ENCODE assay signal across 8 cellular contexts in genomic region chr16:11310997-11311561, GRCh38. TPM values are rescaled to one million over a fixed set of nuclear protein-coding genes. Genes with fewer than 3 reads are reported as not detected.
DNase-seq lines count a peak whose midpoint lies in the region; ATAC-seq and TF ChIP-seq lines count a peak whose summit lies in the region.

No MANE protein-coding gene starts in this region.

- in situ Hi-C loops in gastrocnemius medialis (cut with MboI; ENCODE audit: low sequenced_read_pairs in 4 of 4): no loop called here

- ATAC-seq in HG03280 (IDR thresholded peaks at IDR 0.05; ENCODE audit: unreplicated experiment) (peak; percentile 39), gastrocnemius medialis (no peak)
- ATAC-seq in stimulated activated effector memory CD8-positive, alpha-beta T cell treated with anti-CD3 and anti-CD28 coated beads, Interleukin-12 subunit alpha, Interleukin-12 subunit beta, amount 100 ng/mL, for 72 hours: peak; percentile 35

- H3K4me1 Mint-ChIP-seq in stimulated activated effector memory CD8-positive, alpha-beta T cell treated with anti-CD3 and anti-CD28 coated beads, Interleukin-12 subunit alpha, Interleukin-12 subunit beta, amount 100 ng/mL, for 72 hours: peaks cover 34% of the 10 kb centered on the region

- intact Hi-C loops in gastrocnemius medialis (cut with DNase I; ENCODE audit: low total_unique reads): no loop called here

- H3K9me3 ChIP-seq in gastrocnemius medialis (no peaks in the 10 kb centered on the region), MG63 (no peaks in the 10 kb centered on the region)

- peak overlapping the region; percentile 8 for H3K4me3 Mint-ChIP-seq in stimulated activated effector memory CD8-positive, alpha-beta T cell treated with anti-CD3 and anti-CD28 coated beads, Interleukin-12 subunit alpha, Interleukin-12 subunit beta, amount 100 ng/mL, for 72 hours

- peak overlapping the region; percentile 52 for H3K27ac Mint-ChIP-seq in stimulated activated effector memory CD8-positive, alpha-beta T cell treated with anti-CD3 and anti-CD28 coated beads, Interleukin-12 subunit alpha, Interleukin-12 subunit beta, amount 100 ng/mL, for 72 hours

- H3K36me3 ChIP-seq in gastrocnemius medialis: no peaks in the 10 kb centered on the region
- no peaks in the 10 kb centered on the region for H3K36me3 ChIP-seq in MG63

- H3K4me3 ChIP-seq in gastrocnemius medialis: no peak overlapping the region
- H3K4me3 ChIP-seq in MG63: no peak overlapping the region

- no peaks in the 10 kb centered on the region for H3K27me3 ChIP-seq in gastrocnemius medialis
- H3K27me3 ChIP-seq in MG63: no peaks in the 10 kb centered on the region

- no peak for TF ChIP-seq CTCF in gastrocnemius medialis (IDR thresholded peaks at IDR 0.05 in 4 of 5, conservative IDR thresholded peaks at IDR 0.05 in 1 of 5)

- no peak overlapping the region for H3K27ac ChIP-seq in gastrocnemius medialis

- no peaks in the 10 kb centered on the region for H3K4me1 ChIP-seq in gastrocnemius medialis

- no peaks in the 10 kb centered on the region for H3K9me3 Mint-ChIP-seq in stimulated activated effector memory CD8-positive, alpha-beta T cell treated with anti-CD3 and anti-CD28 coated beads, Interleukin-12 subunit alpha, Interleukin-12 subunit beta, amount 100 ng/mL, for 72 hours

- TF ChIP-seq POLR2A in gastrocnemius medialis (IDR thresholded peaks at IDR 0.05): no peak

- peak; percentile 44 to 51 for DNase-seq in activated T-cell treated with anti-CD3 and anti-CD28 coated beads, Interleukin-2, amount 50 U/mL, for 48 hours
- DNase-seq in activated T-cell treated with anti-CD3 and anti-CD28 coated beads for 4 hours (no peak), UCSD-AML1 (lab: John Stamatoyannopoulos, UW; ENCODE audit: unreplicated experiment) (peak; percentile 45), gastrocnemius medialis (no peak), MG63 (no peak), HuH-7 (ENCODE audit: low spot score) (no peak)
- peak in 1 of 2 donors; percentile 80 for DNase-seq in stimulated activated effector memory CD8-positive, alpha-beta T cell treated with anti-CD3 and anti-CD28 coated beads, Interleukin-12 subunit alpha, Interleukin-12 subunit beta, amount 100 ng/mL, for 72 hours (ENCODE audit: low spot score in 2 of 2)

- peaks cover 10% of the 10 kb centered on the region for H3K36me3 Mint-ChIP-seq in stimulated activated effector memory CD8-positive, alpha-beta T cell treated with anti-CD3 and anti-CD28 coated beads, Interleukin-12 subunit alpha, Interleukin-12 subunit beta, amount 100 ng/mL, for 72 hours

RNA-seq across cellular contexts. Expression of gene PRM1, which starts 29.9 kb away (rescaled TPM):
- total RNA-seq in gastrocnemius medialis: not detected
- total RNA-seq in MG63 (2014; rRNA removed; shearing (Covaris generic); ENCODE audit: low replicate concordance): not detected in 2 replicates

RNA-seq across cellular contexts. Expression of gene RMI2, which starts 34.2 kb away (rescaled TPM):
- total RNA-seq in gastrocnemius medialis: under 1 TPM in 2 of 4 donors, not detected in 2; 0.44 to 0.49 TPM
- 25.8 and 27.4 TPM in 2 replicates for total RNA-seq in MG63 (2014; rRNA removed; shearing (Covaris generic); ENCODE audit: low replicate concordance)

RNA-seq across cellular contexts. Expression of gene PRM2, which starts 34.8 kb away (rescaled TPM):
- total RNA-seq in gastrocnemius medialis: not detected
- total RNA-seq in MG63 (2014; rRNA removed; shearing (Covaris generic); ENCODE audit: low replicate concordance): not detected in 2 replicates

RNA-seq across cellular contexts. Expression of gene PRM3, which starts 37.6 kb away (rescaled TPM):
- not detected for total RNA-seq in gastrocnemius medialis
- not detected in 2 replicates for total RNA-seq in MG63 (2014; rRNA removed; shearing (Covaris generic); ENCODE audit: low replicate concordance)

RNA-seq across cellular contexts. Expression of gene TNP2, which starts 42.0 kb away (rescaled TPM):
- total RNA-seq in gastrocnemius medialis: not detected
- total RNA-seq in MG63 (2014; rRNA removed; shearing (Covaris generic); ENCODE audit: low replicate concordance): not detected in 2 replicates

Comparison
In these comparisons a context has a peak if more than half of its experiments do, and no peak if none do; other contexts are left out.
1. DNase-seq: peak in activated T-cell treated with anti-CD3 and anti-CD28 coated beads, Interleukin-2, amount 50 U/mL, for 48 hours (2 of 2) and UCSD-AML1 (single experiment); none in activated T-cell treated with anti-CD3 and anti-CD28 coated beads for 4 hours (single experiment), gastrocnemius medialis (0 of 2), MG63 (single experiment) and HuH-7 (single experiment).
2. ATAC-seq: peak in HG03280 (single experiment) and stimulated activated effector memory CD8-positive, alpha-beta T cell treated with anti-CD3 and anti-CD28 coated beads, Interleukin-12 subunit alpha, Interleukin-12 subunit beta, amount 100 ng/mL, for 72 hours (single experiment); none in gastrocnemius medialis (0 of 2).
3. RNA of gene RMI2, which starts 34.2 kb away (total RNA-seq): 25.8 to 27.4 TPM in MG63; 0.44 to 0.49 TPM in gastrocnemius medialis; every median in the first group is over 10 times any median in the second.